Comparison of ENCODE assay signal across 15 cellular contexts in genomic region chr15:89379423-89379735, GRCh38. TPM values are rescaled to one million over a fixed set of nuclear protein-coding genes. Genes with fewer than 3 reads are reported as not detected.
A peak's percentile ranks its signal among the peaks of the same experiment; 100 is the strongest.
DNase-seq lines count a peak whose midpoint lies in the region; ATAC-seq, FAIRE-seq and TF ChIP-seq lines count a peak whose summit lies in the region.
"Had no signal": no experiment of that assay in that cellular context is flagged by ENCODE, and none has a peak within 500 bp of the region (broad histone marks: within the 10 kb centered on the region; RNA-seq: fewer than 3 reads in every experiment).

No MANE protein-coding gene starts in this region.

- no peak overlapping the region for H3K27ac Mint-ChIP-seq in activated naive CD4-positive, alpha-beta T cell treated with anti-CD3 and anti-CD28 coated beads, Interleukin-2, amount 10 ng/mL, durations not matched to agents 7 days and 5 days
- H3K27ac Mint-ChIP-seq in activated naive CD4-positive, alpha-beta T cell treated with anti-CD3 and anti-CD28 coated beads, Interleukin-2, amount 50 U/mL, for 72 hours: no peak overlapping the region
- peak overlapping the region; percentile 54 for H3K27ac Mint-ChIP-seq in activated naive CD8-positive, alpha-beta T cell treated with anti-CD3 and anti-CD28 coated beads for 36 hours
- H3K27ac Mint-ChIP-seq in activated CD4-positive, alpha-beta T cell treated with anti-CD3 and anti-CD28 coated beads, Interleukin-2, amount 10 ng/mL, durations not matched to agents 7 days and 5 days: no peak overlapping the region
- H3K27ac Mint-ChIP-seq: HFFc6 had no signal

- H3K27me3 ChIP-seq in keratinocyte (ENCODE audit: control insufficient read depth, extremely low read depth, insufficient read depth, low read length): peaks cover 75% of the 10 kb centered on the region
- H3K27me3 ChIP-seq in suprapubic skin: peaks cover 88% of the 10 kb centered on the region

- H3K9me3 Mint-ChIP-seq in activated naive CD4-positive, alpha-beta T cell treated with anti-CD3 and anti-CD28 coated beads, Interleukin-2, amount 10 ng/mL, durations not matched to agents 7 days and 5 days: no peaks in the 10 kb centered on the region
- H3K9me3 Mint-ChIP-seq in activated naive CD4-positive, alpha-beta T cell treated with anti-CD3 and anti-CD28 coated beads, Interleukin-2, amount 50 U/mL, for 72 hours: no peaks in the 10 kb centered on the region
- H3K9me3 Mint-ChIP-seq in activated naive CD8-positive, alpha-beta T cell treated with anti-CD3 and anti-CD28 coated beads for 36 hours: no peaks in the 10 kb centered on the region
- H3K9me3 Mint-ChIP-seq in activated CD4-positive, alpha-beta T cell treated with anti-CD3 and anti-CD28 coated beads, Interleukin-2, amount 10 ng/mL, durations not matched to agents 7 days and 5 days: no peaks in the 10 kb centered on the region
- H3K9me3 Mint-ChIP-seq: HFFc6 had no signal

- no peaks in the 10 kb centered on the region for H3K79me2 ChIP-seq in keratinocyte (ENCODE audit: control insufficient read depth, insufficient read depth, low read length)

- dilution Hi-C loops in keratinocyte (cut with MboI; ENCODE audit: extremely low pct_ligation_motif_present, low sequenced_read_pairs): no loop called here

- ATAC-seq in activated naive CD4-positive, alpha-beta T cell treated with anti-CD3 and anti-CD28 coated beads, Interleukin-2, amount 50 U/mL, for 72 hours: no peak

- no peak for TF ChIP-seq EP300 in suprapubic skin (IDR thresholded peaks at IDR 0.05)

- H3K4me2 ChIP-seq in keratinocyte (ENCODE audit: control insufficient read depth, extremely low read depth, insufficient read depth, low read depth, low read length): peak overlapping the region; percentile 50
- H3K4me2 ChIP-seq: SK-N-SH had no signal

- peaks cover 4% of the 10 kb centered on the region for H3K4me1 Mint-ChIP-seq in activated naive CD4-positive, alpha-beta T cell treated with anti-CD3 and anti-CD28 coated beads, Interleukin-2, amount 10 ng/mL, durations not matched to agents 7 days and 5 days
- H3K4me1 Mint-ChIP-seq in activated naive CD8-positive, alpha-beta T cell treated with anti-CD3 and anti-CD28 coated beads for 36 hours: peaks cover 9% of the 10 kb centered on the region
- H3K4me1 Mint-ChIP-seq in activated CD4-positive, alpha-beta T cell treated with anti-CD3 and anti-CD28 coated beads, Interleukin-2, amount 10 ng/mL, durations not matched to agents 7 days and 5 days: no peaks in the 10 kb centered on the region

- DNase-seq in activated naive CD4-positive, alpha-beta T cell treated with anti-CD3 and anti-CD28 coated beads, Interleukin-2, amount 10 ng/mL, durations not matched to agents 7 days and 5 days: no peak
- DNase-seq in activated naive CD4-positive, alpha-beta T cell treated with anti-CD3 and anti-CD28 coated beads, Interleukin-2, amount 50 U/mL, for 72 hours (ENCODE audit: low spot score in 2 of 2): no peak
- DNase-seq in activated naive CD8-positive, alpha-beta T cell treated with anti-CD3 and anti-CD28 coated beads for 36 hours: no peak
- DNase-seq in keratinocyte (ENCODE audit: low read depth, low spot score) (no peak), suprapubic skin (ENCODE audit: low spot score in 2 of 2) (no peak), NCI-H2196 (lab: John Stamatoyannopoulos, UW; ENCODE audit: unreplicated experiment) (no peak), GM20000 (ENCODE audit: low spot score) (no peak)
- DNase-seq in activated CD4-positive, alpha-beta T cell treated with anti-CD3 and anti-CD28 coated beads, Interleukin-2, amount 10 ng/mL, durations not matched to agents 7 days and 5 days: no peak
- DNase-seq: activated CD4-positive, alpha-beta T cell treated with anti-CD3 and anti-CD28 coated beads, Interleukin-2, amount 50 U/mL, for 1 hour; amniotic stem cell; DND-41; HFFc6; NCI-H146; NCI-H748 treated with DMSO at 0.1 percent for 48 hours; SK-N-SH had no signal

- CTCF ChIA-PET in activated naive CD4-positive, alpha-beta T cell treated with anti-CD3 and anti-CD28 coated beads, Interleukin-2, amount 10 ng/mL, durations not matched to agents 7 days and 5 days (lab: Charles Lee): interaction anchor here (1.1 to 5.9 kb wide), 3 partner anchors 20 to 28 kb away, joined by 3 to 47 read pairs (median 3); no protein-coding TSS in a partner anchor
- CTCF ChIA-PET in activated CD4-positive, alpha-beta T cell treated with anti-CD3 and anti-CD28 coated beads, Interleukin-2, amount 10 ng/mL, durations not matched to agents 7 days and 5 days (lab: Charles Lee): interaction anchor here (4.2 kb wide), 1 partner anchor 20 kb away, joined by 28 read pairs; no protein-coding TSS in a partner anchor

- no peak for TF ChIP-seq POLR2A in suprapubic skin (IDR thresholded peaks at IDR 0.05)

- no peak overlapping the region for H2AFZ ChIP-seq in keratinocyte (ENCODE audit: control insufficient read depth, low read length)

- TF ChIP-seq CTCF in keratinocyte (optimal IDR thresholded peaks at IDR 0.05 in 1 of 3, IDR thresholded peaks at IDR 0.05 in 1 of 3, conservative IDR thresholded peaks at IDR 0.05 in 1 of 3; ENCODE audit: extremely low read depth in 1 of 3, insufficient read depth in 2 of 3, low read length in 3 of 3): no peak
- no peak for TF ChIP-seq CTCF in suprapubic skin (IDR thresholded peaks at IDR 0.05)
- TF ChIP-seq CTCF in GM20000 (IDR thresholded peaks at IDR 0.05; ENCODE audit: extremely low read depth, missing control alignments): no peak

- POLR2A ChIA-PET in activated CD4-positive, alpha-beta T cell treated with anti-CD3 and anti-CD28 coated beads, Interleukin-2, amount 10 ng/mL, durations not matched to agents 7 days and 5 days (lab: Charles Lee): no interaction called here

- peaks cover 94% of the 10 kb centered on the region for H3K27me3 Mint-ChIP-seq in activated naive CD4-positive, alpha-beta T cell treated with anti-CD3 and anti-CD28 coated beads, Interleukin-2, amount 10 ng/mL, durations not matched to agents 7 days and 5 days
- H3K27me3 Mint-ChIP-seq in activated naive CD8-positive, alpha-beta T cell treated with anti-CD3 and anti-CD28 coated beads for 36 hours: peaks cover 59% of the 10 kb centered on the region
- peaks cover 85% of the 10 kb centered on the region for H3K27me3 Mint-ChIP-seq in activated CD4-positive, alpha-beta T cell treated with anti-CD3 and anti-CD28 coated beads, Interleukin-2, amount 10 ng/mL, durations not matched to agents 7 days and 5 days

- no peaks in the 10 kb centered on the region for H3K36me3 Mint-ChIP-seq in activated naive CD4-positive, alpha-beta T cell treated with anti-CD3 and anti-CD28 coated beads, Interleukin-2, amount 10 ng/mL, durations not matched to agents 7 days and 5 days
- H3K36me3 Mint-ChIP-seq in activated naive CD4-positive, alpha-beta T cell treated with anti-CD3 and anti-CD28 coated beads, Interleukin-2, amount 50 U/mL, for 72 hours: peaks cover 0 to 19% of the 10 kb centered on the region in 2 donors
- H3K36me3 Mint-ChIP-seq in activated naive CD8-positive, alpha-beta T cell treated with anti-CD3 and anti-CD28 coated beads for 36 hours: peaks cover 2% of the 10 kb centered on the region
- H3K36me3 Mint-ChIP-seq in activated CD4-positive, alpha-beta T cell treated with anti-CD3 and anti-CD28 coated beads, Interleukin-2, amount 10 ng/mL, durations not matched to agents 7 days and 5 days (ENCODE audit: low read depth): no peaks in the 10 kb centered on the region

- no peaks in the 10 kb centered on the region for H3K9me1 ChIP-seq in keratinocyte (ENCODE audit: control insufficient read depth, extremely low read depth, insufficient read depth, low read length)

- H3K4me3 ChIP-seq in keratinocyte (ENCODE audit: control insufficient read depth in 2 of 3, extremely low read depth in 1 of 3, insufficient read depth in 2 of 3, low read depth in 1 of 3, low read length in 3 of 3): no peak overlapping the region
- peak overlapping the region; percentile 44 for H3K4me3 ChIP-seq in suprapubic skin

- no peaks in the 10 kb centered on the region for H3K9me3 ChIP-seq in keratinocyte (ENCODE audit: control insufficient read depth, low read depth, low read length)
- H3K9me3 ChIP-seq in suprapubic skin: no peaks in the 10 kb centered on the region
- H3K9me3 ChIP-seq: SK-N-SH had no signal

- no peak overlapping the region for H3K9ac ChIP-seq in keratinocyte (ENCODE audit: control insufficient read depth, extremely low read depth, insufficient read depth, low read length)
- H3K9ac ChIP-seq: SK-N-SH had no signal

- H3K36me3 ChIP-seq in keratinocyte (ENCODE audit: control insufficient read depth in 2 of 2, extremely low read depth in 1 of 2, insufficient read depth in 2 of 2, low read length in 2 of 2) (no peaks in the 10 kb centered on the region), suprapubic skin (no peaks in the 10 kb centered on the region)

- peak overlapping the region; percentile 18 for H3K4me3 Mint-ChIP-seq in activated naive CD4-positive, alpha-beta T cell treated with anti-CD3 and anti-CD28 coated beads, Interleukin-2, amount 10 ng/mL, durations not matched to agents 7 days and 5 days
- peak overlapping the region; percentile 56 for H3K4me3 Mint-ChIP-seq in activated naive CD8-positive, alpha-beta T cell treated with anti-CD3 and anti-CD28 coated beads for 36 hours
- no peak overlapping the region for H3K4me3 Mint-ChIP-seq in activated CD4-positive, alpha-beta T cell treated with anti-CD3 and anti-CD28 coated beads, Interleukin-2, amount 10 ng/mL, durations not matched to agents 7 days and 5 days
- H3K4me3 Mint-ChIP-seq: HFFc6 had no signal

- no peak overlapping the region for H3K27ac ChIP-seq in keratinocyte (ENCODE audit: control insufficient read depth, insufficient read depth, low read length)
- no peak overlapping the region for H3K27ac ChIP-seq in suprapubic skin

- 38% methylated on average over 9 of the region's 17 CpGs for WGBS in suprapubic skin

- H3K4me1 ChIP-seq in keratinocyte (ENCODE audit: control insufficient read depth, extremely low read depth, insufficient read depth, low read length) (peaks cover 31% of the 10 kb centered on the region), suprapubic skin (peaks cover 36% of the 10 kb centered on the region)

- FAIRE-seq in keratinocyte (lab: Jason Lieb, UNC): no peak

- peaks cover 7% of the 10 kb centered on the region for H4K20me1 ChIP-seq in keratinocyte (ENCODE audit: control insufficient read depth, extremely low read depth, insufficient read depth, low read length)

RNA-seq across cellular contexts. Expression of gene POLG, which starts 44.8 kb away (rescaled TPM):
- 10 to 100 TPM; 76.1 to 83.7 TPM for total RNA-seq in activated naive CD4-positive, alpha-beta T cell treated with anti-CD3 and anti-CD28 coated beads, Interleukin-2, amount 50 U/mL, for 72 hours
- total RNA-seq in activated naive CD8-positive, alpha-beta T cell treated with anti-CD3 and anti-CD28 coated beads for 36 hours: 100 to 1,000 TPM in 1 of 2 experiments, 10 to 100 TPM in 1; 96.1 to 102 TPM
- polyA plus RNA-seq in keratinocyte: 27.3 to 40.4 TPM (median 29.6 TPM) in 3 replicates
- polyA plus RNA-seq in keratinocyte (2011; ENCODE audit: low read depth): 43.8 TPM
- 16.4 and 19.9 TPM in 2 replicates for polyA plus RNA-seq in keratinocyte (2011; cell fraction: cytosol; rRNA removed)
- polyA plus RNA-seq in keratinocyte (2011; cell fraction: nucleus; rRNA removed): 118 and 119 TPM in 2 replicates
- polyA plus RNA-seq in keratinocyte (2012; ENCODE audit: low replicate concordance): 38.1 and 46.6 TPM in 2 replicates
- 23.5 to 66.7 TPM (median 34.2 TPM) in 3 replicates for polyA minus RNA-seq in keratinocyte
- 27.0 TPM for polyA minus RNA-seq in keratinocyte (2011; cell fraction: cytosol; rRNA and poly(A)+ RNA removed)
- 56.3 and 60.3 TPM in 2 replicates for polyA minus RNA-seq in keratinocyte (2011; cell fraction: nucleus; rRNA and poly(A)+ RNA removed)
- total RNA-seq in suprapubic skin: 100 to 1,000 TPM in 2 of 4 donors, 10 to 100 TPM in 2; 78.7 to 131 (median 94.6) TPM
- 100 to 1,000 TPM in 1 of 2 experiments, 10 to 100 TPM in 1; 85.6 to 105 TPM for total RNA-seq in activated CD4-positive, alpha-beta T cell treated with anti-CD3 and anti-CD28 coated beads, Interleukin-2, amount 10 ng/mL, durations not matched to agents 7 days and 5 days
